In the genomic region with DNA sequence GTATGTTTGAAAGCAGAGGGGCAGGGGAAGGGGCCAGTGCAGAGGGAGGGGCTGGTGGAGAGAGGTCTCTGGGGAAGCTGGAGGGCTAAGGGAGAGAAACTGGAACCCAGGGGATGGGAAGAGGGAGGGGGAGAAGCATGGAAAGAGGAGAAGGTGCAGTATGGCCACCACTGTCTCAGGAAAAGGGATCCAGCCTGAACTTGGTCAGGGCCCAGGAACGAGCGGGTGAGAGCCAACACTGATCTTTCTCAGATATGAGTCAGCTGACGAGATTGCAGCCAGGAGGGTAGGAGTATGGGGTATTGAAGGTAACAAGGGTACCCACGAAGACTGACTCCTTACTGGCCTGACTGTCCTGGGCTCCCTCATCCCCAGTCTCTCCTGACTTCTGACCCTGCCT, we compare ENCODE assay signal across 2 cellular contexts.
TF ChIP-seq lines count a peak whose summit lies in the region.

No MANE protein-coding gene starts in this region.

TF ChIP-seq in IMR-90, 13 proteins besides CTCF, POLR2A, EP300 and RAD21:
- TF ChIP-seq NFE2L2 (IDR thresholded peaks at IDR 0.05; ENCODE audit: low read depth, low read length) (no peak), MXI1 (IDR thresholded peaks at IDR 0.05; ENCODE audit: borderline replicate concordance, low read depth, low read length) (no peak), SMC3 (IDR thresholded peaks at IDR 0.05; ENCODE audit: low read depth, low read length) (no peak), CEBPB (IDR thresholded peaks at IDR 0.05; ENCODE audit: low read depth, low read length) (no peak), CHD1 (IDR thresholded peaks at IDR 0.05; ENCODE audit: low read depth, low read length) (no peak), FOS (IDR thresholded peaks at IDR 0.05; ENCODE audit: low read depth, low read length) (no peak), RFX5 (IDR thresholded peaks at IDR 0.05; ENCODE audit: low read depth, low read length) (no peak), BHLHE40 (IDR thresholded peaks at IDR 0.05; ENCODE audit: low read depth, low read length) (no peak), RCOR1 (IDR thresholded peaks at IDR 0.05; ENCODE audit: insufficient replicate concordance, low read length) (no peak), MAFK (IDR thresholded peaks at IDR 0.05; ENCODE audit: low read depth, low read length) (no peak), MAZ (IDR thresholded peaks at IDR 0.05; ENCODE audit: borderline replicate concordance, low read depth, low read length) (no peak)
- TF ChIP-seq, protein P1, sequence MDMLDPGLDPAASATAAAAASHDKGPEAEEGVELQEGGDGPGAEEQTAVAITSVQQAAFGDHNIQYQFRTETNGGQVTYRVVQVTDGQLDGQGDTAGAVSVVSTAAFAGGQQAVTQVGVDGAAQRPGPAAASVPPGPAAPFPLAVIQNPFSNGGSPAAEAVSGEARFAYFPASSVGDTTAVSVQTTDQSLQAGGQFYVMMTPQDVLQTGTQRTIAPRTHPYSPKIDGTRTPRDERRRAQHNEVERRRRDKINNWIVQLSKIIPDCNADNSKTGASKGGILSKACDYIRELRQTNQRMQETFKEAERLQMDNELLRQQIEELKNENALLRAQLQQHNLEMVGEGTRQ (IDR thresholded peaks at IDR 0.05; ENCODE audit: low read depth, low read length), result no peak
- TF ChIP-seq, protein P2, sequence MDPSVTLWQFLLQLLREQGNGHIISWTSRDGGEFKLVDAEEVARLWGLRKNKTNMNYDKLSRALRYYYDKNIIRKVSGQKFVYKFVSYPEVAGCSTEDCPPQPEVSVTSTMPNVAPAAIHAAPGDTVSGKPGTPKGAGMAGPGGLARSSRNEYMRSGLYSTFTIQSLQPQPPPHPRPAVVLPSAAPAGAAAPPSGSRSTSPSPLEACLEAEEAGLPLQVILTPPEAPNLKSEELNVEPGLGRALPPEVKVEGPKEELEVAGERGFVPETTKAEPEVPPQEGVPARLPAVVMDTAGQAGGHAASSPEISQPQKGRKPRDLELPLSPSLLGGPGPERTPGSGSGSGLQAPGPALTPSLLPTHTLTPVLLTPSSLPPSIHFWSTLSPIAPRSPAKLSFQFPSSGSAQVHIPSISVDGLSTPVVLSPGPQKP (IDR thresholded peaks at IDR 0.05; ENCODE audit: borderline replicate concordance, low read depth, low read length), result no peak

TF ChIP-seq in SK-N-SH, 30 proteins besides CTCF, POLR2A, EP300 and RAD21:
- TF ChIP-seq, protein P3, sequence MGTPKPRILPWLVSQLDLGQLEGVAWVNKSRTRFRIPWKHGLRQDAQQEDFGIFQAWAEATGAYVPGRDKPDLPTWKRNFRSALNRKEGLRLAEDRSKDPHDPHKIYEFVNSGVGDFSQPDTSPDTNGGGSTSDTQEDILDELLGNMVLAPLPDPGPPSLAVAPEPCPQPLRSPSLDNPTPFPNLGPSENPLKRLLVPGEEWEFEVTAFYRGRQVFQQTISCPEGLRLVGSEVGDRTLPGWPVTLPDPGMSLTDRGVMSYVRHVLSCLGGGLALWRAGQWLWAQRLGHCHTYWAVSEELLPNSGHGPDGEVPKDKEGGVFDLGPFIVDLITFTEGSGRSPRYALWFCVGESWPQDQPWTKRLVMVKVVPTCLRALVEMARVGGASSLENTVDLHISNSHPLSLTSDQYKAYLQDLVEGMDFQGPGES (IDR thresholded peaks at IDR 0.05; ENCODE audit: low read depth, low read length), result no peak
- TF ChIP-seq SIN3A (IDR thresholded peaks at IDR 0.05; ENCODE audit: borderline replicate concordance, low read depth, low read length), result no peak
- TF ChIP-seq, protein P1 (IDR thresholded peaks at IDR 0.05; ENCODE audit: borderline replicate concordance, low read depth, low read length), result no peak
TF ChIP-seq in SK-N-SH: peak in this region for 0.
